In the genomic region with DNA sequence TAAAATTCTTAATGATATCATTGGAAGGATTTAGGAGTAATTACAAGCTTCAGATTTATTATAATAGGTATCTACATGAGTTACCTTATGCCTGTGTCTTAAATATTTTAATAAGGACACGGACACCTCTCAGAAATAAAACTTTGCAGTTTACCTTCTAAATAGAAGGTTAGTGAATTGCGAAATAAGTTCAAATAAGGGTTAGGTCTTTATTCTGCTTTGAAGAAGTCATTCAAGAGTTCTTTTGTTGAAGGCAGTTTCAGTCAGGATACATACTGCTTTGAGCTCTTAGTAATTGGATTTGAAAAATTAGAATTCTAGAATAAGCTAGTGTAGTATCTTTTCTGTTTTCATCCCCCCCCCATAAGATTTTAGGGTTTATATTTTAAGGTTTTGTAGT, we compare ENCODE assay signal across 22 cellular contexts.
"Had no signal": no experiment of that assay in that cellular context is flagged by ENCODE, and none has a peak within 500 bp of the region (broad histone marks: within the 10 kb centered on the region; RNA-seq: fewer than 3 reads in every experiment).

No MANE protein-coding gene starts in this region.

- H3K4me1 Mint-ChIP-seq: endodermal cell; immature natural killer cell; nephron; stimulated activated naive B cell treated with anti-CD40 and anti-IgM and Interleukin-4, amounts not matched to agents 10 μg/mL and 1 μg/mL and 100 μg/mL, for 72 hours had no signal

- H3K4me3 Mint-ChIP-seq: endodermal cell; immature natural killer cell; nephron; stimulated activated naive B cell treated with anti-CD40 and anti-IgM and Interleukin-4, amounts not matched to agents 10 μg/mL and 1 μg/mL and 100 μg/mL, for 72 hours; stimulated activated naive CD8-positive, alpha-beta T cell treated with anti-CD3 and anti-CD28 coated beads, Interleukin-15, amount 100 ng/mL, for 72 hours had no signal

- H3K27me3 Mint-ChIP-seq: progenitor cell of endocrine pancreas; stimulated activated naive B cell treated with anti-CD40 and anti-IgM and Interleukin-4, amounts not matched to agents 10 μg/mL and 1 μg/mL and 100 μg/mL, for 72 hours; stimulated activated naive CD8-positive, alpha-beta T cell treated with anti-CD3 and anti-CD28 coated beads, Interleukin-15, amount 100 ng/mL, for 72 hours had no signal

- DNase-seq: dermis blood vessel endothelial cell; endodermal cell; erythroblast; foreskin keratinocyte; immature natural killer cell; kidney; left cardiac atrium; left ventricle myocardium superior; mesenchymal stem cell; midbrain; occipital lobe; pancreas; retina; stimulated activated CD4-positive, alpha-beta T cell treated with anti-CD3 and anti-CD28 coated beads, Interleukin-2, amount 100 ng/mL, for 24 hours; stimulated activated CD4-positive, alpha-beta T cell treated with anti-CD3 and anti-CD28 coated beads, Interleukin-4, amount 100 ng/mL, for 4 hours; stimulated activated naive B cell treated with anti-CD40 and anti-IgM and Interleukin-4, amounts not matched to agents 10 μg/mL and 1 μg/mL and 100 μg/mL, for 72 hours; stimulated activated naive CD8-positive, alpha-beta T cell treated with anti-CD3 and anti-CD28 coated beads, Interleukin-15, amount 100 ng/mL, for 72 hours; testis; upper lobe of right lung had no signal

- H3K9me3 Mint-ChIP-seq: endodermal cell; immature natural killer cell; stimulated activated naive B cell treated with anti-CD40 and anti-IgM and Interleukin-4, amounts not matched to agents 10 μg/mL and 1 μg/mL and 100 μg/mL, for 72 hours had no signal

- ATAC-seq: foreskin keratinocyte; left cardiac atrium; left ventricle myocardium superior; pancreas; sciatic nerve; stimulated activated naive B cell treated with anti-CD40 and anti-IgM and Interleukin-4, amounts not matched to agents 10 μg/mL and 1 μg/mL and 100 μg/mL, for 72 hours; stimulated activated naive CD8-positive, alpha-beta T cell treated with anti-CD3 and anti-CD28 coated beads, Interleukin-15, amount 100 ng/mL, for 72 hours; upper lobe of right lung had no signal

- H3K27ac Mint-ChIP-seq: endodermal cell; nephron; stimulated activated naive B cell treated with anti-CD40 and anti-IgM and Interleukin-4, amounts not matched to agents 10 μg/mL and 1 μg/mL and 100 μg/mL, for 72 hours had no signal
